Comparison of ENCODE assay signal across 9 cellular contexts in genomic region chr2:42793314-42794270, GRCh38. TPM values are rescaled to one million over a fixed set of nuclear protein-coding genes. Genes with fewer than 3 reads are reported as not detected.
DNase-seq lines count a peak whose midpoint lies in the region; ATAC-seq and TF ChIP-seq lines count a peak whose summit lies in the region.
"Had no signal": no experiment of that assay in that cellular context is flagged by ENCODE, and none has a peak within 500 bp of the region (broad histone marks: within the 10 kb centered on the region; RNA-seq: fewer than 3 reads in every experiment).

No MANE protein-coding gene starts in this region.

- DNase-seq in AG20443 (ENCODE audit: low spot score): peak; percentile 51
- DNase-seq in epithelial cell of proximal tubule (ENCODE audit: low read depth): no peak
- no peak for DNase-seq in naive thymus-derived CD8-positive, alpha-beta T cell
- no peak for DNase-seq in hippocampal formation (lab: John Stamatoyannopoulos, UW)
- DNase-seq in NCI-H2171 (lab: John Stamatoyannopoulos, UW): no peak
- DNase-seq in GM03348 (ENCODE audit: low spot score): no peak
- no peak for DNase-seq in T1000 (lab: John Stamatoyannopoulos, UW)

- peaks cover 13 to 33% (median 23%) of the 10 kb centered on the region in 5 donors for H3K27me3 Mint-ChIP-seq in naive thymus-derived CD8-positive, alpha-beta T cell

- H3K4me3 Mint-ChIP-seq in naive thymus-derived CD8-positive, alpha-beta T cell: peak overlapping the region; percentile 61 to 88 (median 82)

- peak overlapping the region; percentile 60 for H3K4me3 ChIP-seq in epithelial cell of proximal tubule (ENCODE audit: low read depth, low read length)

- peaks cover 24 to 37% (median 30%) of the 10 kb centered on the region in 4 donors for H3K4me1 Mint-ChIP-seq in naive thymus-derived CD8-positive, alpha-beta T cell

- no peak for TF ChIP-seq CTCF in epithelial cell of proximal tubule (conservative IDR thresholded peaks at IDR 0.05; ENCODE audit: low read depth, low read length)

- peaks cover 0 to 2% (median 0%) of the 10 kb centered on the region in 9 donors for H3K9me3 Mint-ChIP-seq in naive thymus-derived CD8-positive, alpha-beta T cell

- POLR2A ChIA-PET in naive thymus-derived CD8-positive, alpha-beta T cell (lab: Charles Lee): interaction anchor here (1.1 to 4.1 kb wide), 3 partner anchors 10 to 17 kb away, joined by 3 to 29 read pairs (median 6); no protein-coding TSS in a partner anchor

- peak overlapping the region in 7 of 10 donors; percentile 31 to 84 (median 66) for H3K27ac Mint-ChIP-seq in naive thymus-derived CD8-positive, alpha-beta T cell

- peaks cover 0 to 3% (median 3%) of the 10 kb centered on the region in 3 donors for H3K36me3 Mint-ChIP-seq in naive thymus-derived CD8-positive, alpha-beta T cell

- peak; percentile 1 for ATAC-seq in HG03025 (IDR thresholded peaks at IDR 0.05; ENCODE audit: low FRiP score, unreplicated experiment)
- ATAC-seq in naive thymus-derived CD8-positive, alpha-beta T cell: peak; percentile 14 to 21

RNA-seq across cellular contexts. Expression of gene HAAO, which starts 1.2 kb away (rescaled TPM):
- total RNA-seq in epithelial cell of proximal tubule: 2.2 and 6.1 TPM in 2 replicates
- total RNA-seq in naive thymus-derived CD8-positive, alpha-beta T cell: under 1 TPM; 0.31 to 0.80 TPM
- polyA plus RNA-seq in naive thymus-derived CD8-positive, alpha-beta T cell: under 1 TPM; 0.25 to 0.80 (median 0.47) TPM
- total RNA-seq: RPMI7951 had no signal

RNA-seq across cellular contexts. Expression of gene OXER1, which starts 29.7 kb away (rescaled TPM):
- 0.07 TPM in 1 of 2 replicates, not detected in the other for total RNA-seq in epithelial cell of proximal tubule
- total RNA-seq in naive thymus-derived CD8-positive, alpha-beta T cell: under 1 TPM in 1 of 2 experiments, not detected in 1; 0.22 TPM
- polyA plus RNA-seq in naive thymus-derived CD8-positive, alpha-beta T cell: under 1 TPM in 2 of 3 donors, not detected in 1; 0.20 to 0.22 TPM
- total RNA-seq: RPMI7951 had no signal
